In genomic region chrX:44225667-44226066, GRCh38 we compare ENCODE assay signal across 16 cellular contexts.
A peak's percentile ranks its signal among the peaks of the same experiment; 100 is the strongest.
DNase-seq lines count a peak whose midpoint lies in the region; ATAC-seq, FAIRE-seq and TF ChIP-seq lines count a peak whose summit lies in the region.
"Had no signal": no experiment of that assay in that cellular context is flagged by ENCODE, and none has a peak within 500 bp of the region (broad histone marks: within the 10 kb centered on the region; RNA-seq: fewer than 3 reads in every experiment).

No MANE protein-coding gene starts in this region.

- intact Hi-C loops in mammary epithelial cell (cut with micrococcal nuclease) = no loop called here
- intact Hi-C loops in MCF 10A (cut with micrococcal nuclease) = no loop called here

- H3K9me3 Mint-ChIP-seq in MCF 10A (ENCODE audit: unreplicated experiment) (no peaks in the 10 kb centered on the region), nephron progenitor cell (peaks cover 60% of the 10 kb centered on the region), endothelial cell (ENCODE audit: unreplicated experiment) (no peaks in the 10 kb centered on the region), chondrocyte (ENCODE audit: low read depth) (peaks cover 9% of the 10 kb centered on the region)
- H3K9me3 Mint-ChIP-seq: CD8-positive, alpha-beta memory T cell; HFFc6 had no signal

- BruUV-seq in mammary epithelial cell (replicated peaks; lab: Mats Ljungman, UMichigan) (no TSS peak), MCF 10A (replicated peaks; lab: Mats Ljungman, UMichigan) (no TSS peak)

- POLR2A ChIA-PET in MCF 10A (lab: Yijun Ruan, JAX) = no interaction called here

- H3K27me3 ChIP-seq in mammary epithelial cell (ENCODE audit: insufficient read depth, low read length) (peaks cover 3% of the 10 kb centered on the region), keratinocyte (ENCODE audit: control insufficient read depth, extremely low read depth, insufficient read depth, low read length) (no peaks in the 10 kb centered on the region)

- no peak for ATAC-seq in GM18511 (IDR thresholded peaks at IDR 0.05; ENCODE audit: unreplicated experiment)

- no peak overlapping the region for H3K4me3 Mint-ChIP-seq in MCF 10A (ENCODE audit: unreplicated experiment)
- no peak overlapping the region for H3K4me3 Mint-ChIP-seq in nephron progenitor cell
- no peak overlapping the region for H3K4me3 Mint-ChIP-seq in endothelial cell (ENCODE audit: unreplicated experiment)
- no peak overlapping the region for H3K4me3 Mint-ChIP-seq in chondrocyte (ENCODE audit: unreplicated experiment)
- H3K4me3 Mint-ChIP-seq: CD8-positive, alpha-beta memory T cell; HFFc6 had no signal

- CTCF ChIA-PET in mammary epithelial cell (lab: Charles Lee; ENCODE audit: low non-redundant PET) (no interaction called here), MCF 10A (lab: Yijun Ruan, JAX) (interaction anchor here (1.1 kb wide), 1 partner anchor 38 kb away, joined by 3 read pairs; no protein-coding TSS in a partner anchor)

- H3K9me1 ChIP-seq in keratinocyte (ENCODE audit: control insufficient read depth, extremely low read depth, insufficient read depth, low read length) = no peaks in the 10 kb centered on the region

- no peaks in the 10 kb centered on the region for H3K36me3 Mint-ChIP-seq in MCF 10A (ENCODE audit: insufficient read depth, unreplicated experiment)
- no peaks in the 10 kb centered on the region for H3K36me3 Mint-ChIP-seq in nephron progenitor cell (ENCODE audit: low read depth)
- no peaks in the 10 kb centered on the region for H3K36me3 Mint-ChIP-seq in endothelial cell (ENCODE audit: low read depth, unreplicated experiment)
- H3K36me3 Mint-ChIP-seq in chondrocyte (ENCODE audit: low read depth) = no peaks in the 10 kb centered on the region

- H2AFZ ChIP-seq in mammary epithelial cell (ENCODE audit: low read depth, low read length) = no peak overlapping the region
- H2AFZ ChIP-seq in keratinocyte (ENCODE audit: control insufficient read depth, low read length) = no peak overlapping the region

- H3K4me1 ChIP-seq in mammary epithelial cell (ENCODE audit: insufficient read depth, low read length) (peaks cover 15% of the 10 kb centered on the region), keratinocyte (ENCODE audit: control insufficient read depth, extremely low read depth, insufficient read depth, low read length) (peaks cover 3% of the 10 kb centered on the region)
- H3K4me1 ChIP-seq: Caco-2 had no signal

- H3K27ac Mint-ChIP-seq in MCF 10A (ENCODE audit: low read depth, unreplicated experiment) (no peak overlapping the region), nephron progenitor cell (peak overlapping the region; percentile 12), endothelial cell (ENCODE audit: unreplicated experiment) (no peak overlapping the region), chondrocyte (ENCODE audit: unreplicated experiment) (no peak overlapping the region)
- H3K27ac Mint-ChIP-seq: CD8-positive, alpha-beta memory T cell; HFFc6 had no signal

- WGBS in mammary epithelial cell (ENCODE audit: low coverage, missing lambda C conversion rate) = 18% methylated on average over 3 of the region's 3 CpGs

- H3K4me2 ChIP-seq in mammary epithelial cell (ENCODE audit: insufficient read depth, low read depth, low read length) (no peak overlapping the region), keratinocyte (ENCODE audit: control insufficient read depth, extremely low read depth, insufficient read depth, low read depth, low read length) (no peak overlapping the region)

- H3K9me3 ChIP-seq in mammary epithelial cell (replicated peaks; ENCODE audit: insufficient read depth, low read length) (no peaks in the 10 kb centered on the region), keratinocyte (ENCODE audit: control insufficient read depth, low read depth, low read length) (no peaks in the 10 kb centered on the region)
- H3K9me3 ChIP-seq: Caco-2 had no signal

- H3K27ac ChIP-seq in mammary epithelial cell (ENCODE audit: insufficient read depth, low read depth, low read length) (no peak overlapping the region), keratinocyte (ENCODE audit: control insufficient read depth, insufficient read depth, low read length) (no peak overlapping the region)
- H3K27ac ChIP-seq: 22Rv1 had no signal

- no peak for TF ChIP-seq CTCF in mammary epithelial cell (conservative IDR thresholded peaks at IDR 0.05 in 1 of 2, IDR thresholded peaks at IDR 0.05 in 1 of 2; ENCODE audit: extremely low read depth in 1 of 2, insufficient read depth in 1 of 2, low read depth in 1 of 2, low read length in 2 of 2)
- no peak for TF ChIP-seq CTCF in MCF 10A (IDR thresholded peaks at IDR 0.05; ENCODE audit: unreplicated experiment)
- TF ChIP-seq CTCF in keratinocyte (optimal IDR thresholded peaks at IDR 0.05 in 1 of 3, IDR thresholded peaks at IDR 0.05 in 1 of 3, conservative IDR thresholded peaks at IDR 0.05 in 1 of 3; ENCODE audit: extremely low read depth in 1 of 3, insufficient read depth in 2 of 3, low read length in 3 of 3) = no peak
- no peak for TF ChIP-seq CTCF in nephron progenitor cell (IDR thresholded peaks at IDR 0.05)
- TF ChIP-seq CTCF in endothelial cell (IDR thresholded peaks at IDR 0.05; ENCODE audit: unreplicated experiment) = no peak
- no peak for TF ChIP-seq CTCF in chondrocyte (IDR thresholded peaks at IDR 0.05)

- dilution Hi-C loops in mammary epithelial cell (cut with HindIII; ENCODE audit: low sequenced_read_pairs) (no loop called here), keratinocyte (cut with MboI; ENCODE audit: extremely low pct_ligation_motif_present, low sequenced_read_pairs) (no loop called here)

- H3K4me3 ChIP-seq in mammary epithelial cell (replicated peaks in 1 of 3; ENCODE audit: insufficient read depth in 1 of 3, low read depth in 2 of 3, low read length in 3 of 3) (no peak overlapping the region), keratinocyte (ENCODE audit: control insufficient read depth in 2 of 3, extremely low read depth in 1 of 3, insufficient read depth in 2 of 3, low read depth in 1 of 3, low read length in 3 of 3) (no peak overlapping the region)

- H3K36me3 ChIP-seq in mammary epithelial cell (ENCODE audit: insufficient read depth, low read length) (no peaks in the 10 kb centered on the region), keratinocyte (ENCODE audit: control insufficient read depth in 2 of 2, extremely low read depth in 1 of 2, insufficient read depth in 2 of 2, low read length in 2 of 2) (no peaks in the 10 kb centered on the region)

- DNase-seq in mammary epithelial cell (peak; percentile 11), MCF 10A (ENCODE audit: unreplicated experiment) (no peak), keratinocyte (ENCODE audit: low read depth, low spot score) (no peak), nephron progenitor cell (no peak), endothelial cell (ENCODE audit: low spot score) (no peak), amygdala (lab: John Stamatoyannopoulos, UW) (no peak), chondrocyte (ENCODE audit: low spot score) (no peak)
- DNase-seq: Caco-2; CD8-positive, alpha-beta memory T cell; DND-41; GDM1; HCEC 1CT; HFFc6 had no signal

- H3K79me2 ChIP-seq in mammary epithelial cell (ENCODE audit: insufficient read depth, low read length) = no peaks in the 10 kb centered on the region
- H3K79me2 ChIP-seq in keratinocyte (ENCODE audit: control insufficient read depth, insufficient read depth, low read length) = no peaks in the 10 kb centered on the region

- H4K20me1 ChIP-seq in mammary epithelial cell (ENCODE audit: insufficient read depth, low read length) (no peaks in the 10 kb centered on the region), keratinocyte (ENCODE audit: control insufficient read depth, extremely low read depth, insufficient read depth, low read length) (no peaks in the 10 kb centered on the region)

- in situ Hi-C loops in mammary epithelial cell (cut with MboI; ENCODE audit: low sequenced_read_pairs in 2 of 2) = no loop called here

- peaks cover 8% of the 10 kb centered on the region for H3K4me1 Mint-ChIP-seq in MCF 10A (ENCODE audit: insufficient read depth, unreplicated experiment)
- peaks cover 26% of the 10 kb centered on the region for H3K4me1 Mint-ChIP-seq in nephron progenitor cell
- no peaks in the 10 kb centered on the region for H3K4me1 Mint-ChIP-seq in endothelial cell (ENCODE audit: unreplicated experiment)
- peaks cover 6% of the 10 kb centered on the region for H3K4me1 Mint-ChIP-seq in chondrocyte (ENCODE audit: low read depth)

- peak; percentile 9 for FAIRE-seq in keratinocyte (lab: Jason Lieb, UNC)
- FAIRE-seq: GM12892 had no signal

- H3K9ac ChIP-seq in mammary epithelial cell (ENCODE audit: insufficient read depth, low read length) = no peak overlapping the region
- no peak overlapping the region for H3K9ac ChIP-seq in keratinocyte (ENCODE audit: control insufficient read depth, extremely low read depth, insufficient read depth, low read length)

- peaks cover 59% of the 10 kb centered on the region for H3K27me3 Mint-ChIP-seq in MCF 10A (ENCODE audit: insufficient read depth, unreplicated experiment)
- H3K27me3 Mint-ChIP-seq in nephron progenitor cell (ENCODE audit: low read depth, poor library complexity) = peaks cover 4% of the 10 kb centered on the region
- no peaks in the 10 kb centered on the region for H3K27me3 Mint-ChIP-seq in endothelial cell (ENCODE audit: unreplicated experiment)
- H3K27me3 Mint-ChIP-seq in chondrocyte (ENCODE audit: low read depth) = no peaks in the 10 kb centered on the region
